21 cellular contexts compared by ENCODE assay signal in genomic region chr3:45407634-45408033, GRCh38. TPM values are rescaled to one million over a fixed set of nuclear protein-coding genes. Genes with fewer than 3 reads are reported as not detected.
DNase-seq lines count a peak whose midpoint lies in the region; ATAC-seq and TF ChIP-seq lines count a peak whose summit lies in the region.
"Had no signal": no experiment of that assay in that cellular context is flagged by ENCODE, and none has a peak within 500 bp of the region (broad histone marks: within the 10 kb centered on the region; RNA-seq: fewer than 3 reads in every experiment).

No MANE protein-coding gene starts in this region.

- peak; percentile 55 for ATAC-seq in Right ventricle myocardium superior (ENCODE audit: poor library complexity)
- ATAC-seq in sciatic nerve: peak; percentile 71
- ATAC-seq in aorta (ENCODE audit: low FRiP score): peak; percentile 51
- ATAC-seq in HG02938 (IDR thresholded peaks at IDR 0.05; ENCODE audit: unreplicated experiment): no peak
- ATAC-seq in naive thymus-derived CD8-positive, alpha-beta T cell: no peak
- ATAC-seq: A549, HCT116, HepG2 had no signal

- H3K4me1 Mint-ChIP-seq in brain: peaks cover 18% of the 10 kb centered on the region
- peaks cover 0 to 4% (median 0%) of the 10 kb centered on the region in 4 donors for H3K4me1 Mint-ChIP-seq in naive thymus-derived CD8-positive, alpha-beta T cell

- intact Hi-C loops in Right ventricle myocardium superior (cut with DNase I): no loop called here
- intact Hi-C loops in left ventricle myocardium inferior (cut with micrococcal nuclease): no loop called here
- intact Hi-C loops in sciatic nerve (cut with DNase I): no loop called here
- intact Hi-C loops in aorta (cut with DNase I): no loop called here

- POLR2A ChIA-PET in naive thymus-derived CD8-positive, alpha-beta T cell (lab: Charles Lee): no interaction called here

- DNase-seq in Right ventricle myocardium superior (no peak), left ventricle myocardium inferior (no peak), sciatic nerve (ENCODE audit: low spot score) (no peak), aorta (no peak), HK-2 (ENCODE audit: unreplicated experiment) (no peak)
- DNase-seq in naive thymus-derived CD8-positive, alpha-beta T cell: no peak
- DNase-seq: AML-193; CD4-positive, alpha-beta memory T cell; DMS153; DMS79; GF-D8; GOT3; H7; HFFc6 had no signal

- H3K36me3 ChIP-seq in left ventricle myocardium inferior (peaks cover 26% of the 10 kb centered on the region), aorta (ENCODE audit: control insufficient read depth in 1 of 2, insufficient read depth in 2 of 2, low read length in 1 of 2) (peaks cover 0 to 3% of the 10 kb centered on the region in 2 donors)

- H3K9me3 ChIP-seq in left ventricle myocardium inferior (replicated peaks): no peaks in the 10 kb centered on the region
- H3K9me3 ChIP-seq in aorta (ENCODE audit: control insufficient read depth, low read length): no peaks in the 10 kb centered on the region
- H3K9me3 ChIP-seq: A549 had no signal

- H3K36me3 Mint-ChIP-seq in brain: peaks cover 62% of the 10 kb centered on the region
- H3K36me3 Mint-ChIP-seq in naive thymus-derived CD8-positive, alpha-beta T cell: peaks cover 0 to 80% (median 50%) of the 10 kb centered on the region in 3 donors

- 77% methylated on average over 3 of the region's 3 CpGs for WGBS in aorta, 2 donors

- peaks cover 0 to 3% (median 0%) of the 10 kb centered on the region in 5 experiments for H3K9me3 Mint-ChIP-seq in brain
- H3K9me3 Mint-ChIP-seq in naive thymus-derived CD8-positive, alpha-beta T cell: no peaks in the 10 kb centered on the region
- H3K9me3 Mint-ChIP-seq: CD4-positive, alpha-beta memory T cell; HFFc6 had no signal

- no peak overlapping the region for H3K4me3 Mint-ChIP-seq in brain
- H3K4me3 Mint-ChIP-seq in naive thymus-derived CD8-positive, alpha-beta T cell: no peak overlapping the region
- H3K4me3 Mint-ChIP-seq: CD14-positive monocyte, HFFc6 had no signal

- H3K27ac ChIP-seq in left ventricle myocardium inferior (replicated peaks) (no peak overlapping the region), aorta (ENCODE audit: low read depth in 1 of 2, low read length in 2 of 2) (no peak overlapping the region)
- H3K27ac ChIP-seq: 22Rv1, A549 had no signal

- H3K27me3 ChIP-seq in left ventricle myocardium inferior (ENCODE audit: low read depth): no peaks in the 10 kb centered on the region
- no peaks in the 10 kb centered on the region for H3K27me3 ChIP-seq in aorta (ENCODE audit: control insufficient read depth in 1 of 2, insufficient read depth in 2 of 2, low read length in 1 of 2)

- H3K4me1 ChIP-seq in left ventricle myocardium inferior (peaks cover 24% of the 10 kb centered on the region), aorta (ENCODE audit: control insufficient read depth in 1 of 2, insufficient read depth in 2 of 2, low read length in 2 of 2) (no peaks in the 10 kb centered on the region)

- H3K4me3 ChIP-seq in left ventricle myocardium inferior: no peak overlapping the region
- no peak overlapping the region for H3K4me3 ChIP-seq in aorta (ENCODE audit: low read length in 2 of 2)
- H3K4me3 ChIP-seq: A549 had no signal

- H3K27me3 Mint-ChIP-seq in brain: peaks cover 5% of the 10 kb centered on the region
- no peaks in the 10 kb centered on the region for H3K27me3 Mint-ChIP-seq in naive thymus-derived CD8-positive, alpha-beta T cell
- H3K27me3 Mint-ChIP-seq: CD4-positive, alpha-beta memory T cell had no signal

- peak overlapping the region in 3 of 5 experiments; percentile 26 to 68 (median 37) for H3K27ac Mint-ChIP-seq in brain
- H3K27ac Mint-ChIP-seq in naive thymus-derived CD8-positive, alpha-beta T cell: no peak overlapping the region
- H3K27ac Mint-ChIP-seq: CD14-positive monocyte; CD4-positive, alpha-beta memory T cell; HFFc6 had no signal

- TF ChIP-seq CTCF in left ventricle myocardium inferior (IDR thresholded peaks at IDR 0.05; ENCODE audit: borderline replicate concordance) (no peak), brain (conservative IDR thresholded peaks at IDR 0.05) (no peak)

RNA-seq across cellular contexts. Expression of gene LARS2, which starts 19.3 kb away (rescaled TPM):
- total RNA-seq in Right ventricle myocardium superior: 14.3 TPM
- 17.0 TPM for total RNA-seq in left ventricle myocardium inferior
- polyA plus RNA-seq in brain (ENCODE audit: insufficient read depth, low read depth, low replicate concordance): 13.1 TPM
- 20.3 TPM for total RNA-seq in sciatic nerve
- 10 to 100 TPM; 10.3 to 14.4 TPM for total RNA-seq in aorta
- 1 to 10 TPM; 1.6 to 2.7 TPM for polyA plus RNA-seq in aorta
- 10 to 100 TPM; 17.6 to 24.1 TPM for total RNA-seq in naive thymus-derived CD8-positive, alpha-beta T cell
- polyA plus RNA-seq in naive thymus-derived CD8-positive, alpha-beta T cell: 10 to 100 TPM in 1 of 3 donors, 1 to 10 TPM in 2; 5.1 to 11.1 (median 8.7) TPM

Comparison
In these comparisons a context has a peak if more than half of its experiments do, and no peak if none do; other contexts are left out.
1. ATAC-seq: peak in Right ventricle myocardium superior (single experiment), sciatic nerve (single experiment) and aorta (single experiment); none in HG02938 (single experiment) and naive thymus-derived CD8-positive, alpha-beta T cell (0 of 2).
2. H3K27ac Mint-ChIP-seq: peak in brain (3 of 5); none in naive thymus-derived CD8-positive, alpha-beta T cell (0 of 10).